ENCODE assay signal across 1 cellular context in the genomic region with DNA sequence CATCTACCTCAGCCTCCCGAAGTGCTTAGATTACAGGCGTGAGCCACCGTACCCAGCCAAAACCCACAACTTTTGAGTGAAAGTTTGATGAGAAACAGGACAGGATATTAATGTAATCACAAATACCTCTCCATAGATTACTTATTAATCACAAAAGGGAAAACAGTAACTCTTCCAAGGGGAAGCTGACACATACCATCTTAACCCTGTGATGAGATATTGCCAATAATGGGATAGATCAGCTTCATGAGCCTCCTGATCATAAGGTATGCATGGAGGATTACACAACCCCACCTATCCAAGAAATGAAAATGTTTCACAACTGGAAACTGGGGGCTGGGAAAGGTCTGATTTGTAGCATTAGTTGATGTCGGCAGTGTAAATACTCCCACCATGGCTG.
TF ChIP-seq lines count a peak whose summit lies in the region.

No MANE protein-coding gene starts in this region.

TF ChIP-seq in HepG2, 621 proteins besides CTCF, POLR2A, EP300 and RAD21 (continued from another document):
- TF ChIP-seq, protein P1, sequence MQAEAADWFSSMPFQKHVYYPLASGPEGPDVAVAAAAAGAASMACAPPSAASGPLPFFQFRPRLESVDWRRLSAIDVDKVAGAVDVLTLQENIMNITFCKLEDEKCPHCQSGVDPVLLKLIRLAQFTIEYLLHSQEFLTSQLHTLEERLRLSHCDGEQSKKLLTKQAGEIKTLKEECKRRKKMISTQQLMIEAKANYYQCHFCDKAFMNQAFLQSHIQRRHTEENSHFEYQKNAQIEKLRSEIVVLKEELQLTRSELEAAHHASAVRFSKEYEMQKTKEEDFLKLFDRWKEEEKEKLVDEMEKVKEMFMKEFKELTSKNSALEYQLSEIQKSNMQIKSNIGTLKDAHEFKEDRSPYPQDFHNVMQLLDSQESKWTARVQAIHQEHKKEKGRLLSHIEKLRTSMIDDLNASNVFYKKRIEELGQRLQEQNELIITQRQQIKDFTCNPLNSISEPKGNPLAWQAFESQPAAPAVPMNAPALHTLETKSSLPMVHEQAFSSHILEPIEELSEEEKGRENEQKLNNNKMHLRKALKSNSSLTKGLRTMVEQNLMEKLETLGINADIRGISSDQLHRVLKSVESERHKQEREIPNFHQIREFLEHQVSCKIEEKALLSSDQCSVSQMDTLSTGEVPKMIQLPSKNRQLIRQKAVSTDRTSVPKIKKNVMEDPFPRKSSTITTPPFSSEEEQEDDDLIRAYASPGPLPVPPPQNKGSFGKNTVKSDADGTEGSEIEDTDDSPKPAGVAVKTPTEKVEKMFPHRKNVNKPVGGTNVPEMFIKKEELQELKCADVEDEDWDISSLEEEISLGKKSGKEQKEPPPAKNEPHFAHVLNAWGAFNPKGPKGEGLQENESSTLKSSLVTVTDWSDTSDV (CRISPR knock-in tag; IDR thresholded peaks at IDR 0.05) = no peak
- TF ChIP-seq RARA (CRISPR knock-in tag; IDR thresholded peaks at IDR 0.05) (no peak), SYNCRIP (IDR thresholded peaks at IDR 0.05; ENCODE audit: insufficient read depth, low read depth, low read length) (no peak), ZNF136 (CRISPR knock-in tag; IDR thresholded peaks at IDR 0.05; ENCODE audit: low read depth) (no peak)
